Comparison of ENCODE assay signal across 21 cellular contexts in genomic region chr5:73301208-73302088, GRCh38.
DNase-seq lines count a peak whose midpoint lies in the region; ATAC-seq, FAIRE-seq and TF ChIP-seq lines count a peak whose summit lies in the region.
"Had no signal": no experiment of that assay in that cellular context is flagged by ENCODE, and none has a peak within 500 bp of the region (broad histone marks: within the 10 kb centered on the region; RNA-seq: fewer than 3 reads in every experiment).

No MANE protein-coding gene starts in this region.

- no peaks in the 10 kb centered on the region for H3K9me3 ChIP-seq in H1 (ENCODE audit: insufficient read depth in 2 of 2, low read depth in 1 of 2, low read length in 1 of 2)
- H3K9me3 ChIP-seq: SJCRH30 had no signal

- no peak for TF ChIP-seq EP300 in H1 (IDR thresholded peaks at IDR 0.05; ENCODE audit: borderline replicate concordance in 1 of 2, low read depth in 2 of 2, low read length in 2 of 2)

- peaks cover 22% of the 10 kb centered on the region for H3K4me1 Mint-ChIP-seq in activated T-cell treated with anti-CD3 and anti-CD28 coated beads, Interleukin-2, amount 50 U/mL, for 72 hours (ENCODE audit: low read depth)
- peaks cover 14% of the 10 kb centered on the region for H3K4me1 Mint-ChIP-seq in activated T-cell treated with anti-CD3 and anti-CD28 coated beads, Interleukin-2, amount 50 U/mL, for 4 hours (ENCODE audit: low read depth)

- H2BK20ac ChIP-seq in H1 (ENCODE audit: low read length): no peak overlapping the region

- no peak overlapping the region for H3K14ac ChIP-seq in H1 (ENCODE audit: insufficient read length)

- peaks cover 11 to 17% (median 12%) of the 10 kb centered on the region in 4 experiments for H3K4me1 ChIP-seq in H1 (replicated peaks in 1 of 4; ENCODE audit: control insufficient read depth in 3 of 4, insufficient read depth in 4 of 4, low read length in 3 of 4)
- H3K4me1 ChIP-seq: SJCRH30 had no signal

- no peak overlapping the region for H3K27ac ChIP-seq in H1 (ENCODE audit: low read depth, low read length)
- H3K27ac ChIP-seq: BLaER1 treated with 17β-estradiol and CSF1 and Interleukin-3, amounts not matched to agents 10 nM and 100 nM; PC-9; SJCRH30 had no signal

- CTCF ChIA-PET in H1 (lab: Charles Lee; ENCODE audit: partially characterized antibody) (interaction anchor here (0.6 to 6.3 kb wide), 8 partner anchors 11 to 1911 kb away, joined by 3 to 53 read pairs (median 4); partner anchors contain the start of gene FOXD1), HEK293T (lab: Yijun Ruan, JAX) (interaction anchor here (0.6 kb wide), 1 partner anchor 100 kb away, joined by 3 read pairs; no protein-coding TSS in a partner anchor)

- no peak for FAIRE-seq in H1 (lab: Jason Lieb, UNC)
- FAIRE-seq: A204.1, D721Med, GM19239, K562 had no signal

- no peak for TF ChIP-seq RAD21 in H1 (IDR thresholded peaks at IDR 0.05 in 1 of 2, conservative IDR thresholded peaks at IDR 0.05 in 1 of 2; ENCODE audit: low read depth in 2 of 2, low read length in 2 of 2)

- H3K79me2 ChIP-seq in H1 (ENCODE audit: control insufficient read depth in 1 of 2, insufficient read depth in 2 of 2, low read length in 2 of 2): no peaks in the 10 kb centered on the region

- no peak overlapping the region for H2AFZ ChIP-seq in H1 (ENCODE audit: low read length)
- H2AFZ ChIP-seq: PC-9 had no signal

- H3K23me2 ChIP-seq in H1 (ENCODE audit: low read depth, low read length): peaks cover 5% of the 10 kb centered on the region; the same call in 1 of the 2 replicates

- H3K4ac ChIP-seq in H1 (replicated peaks; ENCODE audit: insufficient read length, low read depth, low read length): no peak overlapping the region

- peak overlapping the region; percentile 72 for H2BK12ac ChIP-seq in H1 (ENCODE audit: low read depth, low read length)

- H4K5ac ChIP-seq in H1 (ENCODE audit: insufficient read length, low read depth, low read length): no peak overlapping the region

- 7% methylated on average over 26 of the region's 26 CpGs; no CpG with 5 or more reads in 1 of the 2 experiments for WGBS in H1 (ENCODE audit: extremely low coverage in 1 of 2, insufficient coverage in 1 of 2, insufficient read length in 1 of 2, insufficient replicate concordance in 2 of 2, low coverage in 1 of 2, low lambda C conversion rate in 2 of 2, missing lambda C conversion rate in 1 of 2), 2 experiments

- no peak for TF ChIP-seq POLR2A in H1 (IDR thresholded peaks at IDR 0.05; ENCODE audit: control extremely low read depth in 1 of 2, low read depth in 2 of 2, low read length in 2 of 2)

- no peak overlapping the region for H2AK5ac ChIP-seq in H1 (ENCODE audit: low read depth, low read length)

- H3K27ac Mint-ChIP-seq in activated T-cell treated with anti-CD3 and anti-CD28 coated beads, Interleukin-2, amount 50 U/mL, for 72 hours: peak overlapping the region; percentile 40

- no peak for DNase-seq in activated T-cell treated with anti-CD3 and anti-CD28 coated beads, Interleukin-2, amount 50 U/mL, for 72 hours
- DNase-seq in activated T-cell treated with anti-CD3 and anti-CD28 coated beads, Interleukin-2, amount 50 U/mL, for 4 hours: no peak
- DNase-seq in H1 (ENCODE audit: low read depth in 1 of 2, low spot score in 2 of 2) (peak in 1 of 2 experiments; percentile 58), left kidney (ENCODE audit: low read depth, low spot score) (peak; percentile 56), DMS79 (lab: John Stamatoyannopoulos, UW) (no peak), HEK293T (ENCODE audit: extremely low spot score) (no peak)
- DNase-seq: CD8-positive, alpha-beta memory T cell; DND-41; GF-D8; NCI-H1417 treated with DMSO at 0.1 percent for 48 hours; NCI-H510A treated with DMSO at 0.1 percent for 48 hours; NCI-H82; PC-9; SJCRH30 had no signal

- H2BK120ac ChIP-seq in H1 (replicated peaks; ENCODE audit: low read depth, low read length): no peak overlapping the region

- H3K4me2 ChIP-seq in H1 (ENCODE audit: insufficient read depth in 1 of 2, low read depth in 2 of 2, low read length in 2 of 2): peak overlapping the region; percentile 41 to 87
- H3K4me2 ChIP-seq: BLaER1 treated with 17β-estradiol and CSF1 and Interleukin-3, amounts not matched to agents 10 nM and 100 nM; PC-9 had no signal

- no peak overlapping the region for H3K23ac ChIP-seq in H1 (ENCODE audit: insufficient read length)

- peaks cover 0 to 6% (median 0%) of the 10 kb centered on the region in 4 experiments; a peak in 1 of 8 replicates for H3K36me3 ChIP-seq in H1 (ENCODE audit: control insufficient read depth in 2 of 4, insufficient read depth in 4 of 4, low read length in 3 of 4)
- H3K36me3 ChIP-seq: SJCRH30 had no signal

- peak overlapping the region in 1 of 4 experiments; percentile 54; a peak in 1 of 8 replicates for H3K4me3 ChIP-seq in H1 (ENCODE audit: extremely low read depth in 1 of 4, insufficient read depth in 2 of 4, low read depth in 3 of 4, low read length in 4 of 4)
- H3K4me3 ChIP-seq: BLaER1 treated with 17β-estradiol and CSF1 and Interleukin-3, amounts not matched to agents 10 nM and 100 nM; K562; PC-9; SJCRH30 had no signal

- no peak for ATAC-seq in activated T-cell treated with anti-CD3 and anti-CD28 coated beads, Interleukin-2, amount 50 U/mL, for 72 hours (replicated peaks in 1 of 2)
- no peak for ATAC-seq in activated T-cell treated with anti-CD3 and anti-CD28 coated beads, Interleukin-2, amount 50 U/mL, for 4 hours
- ATAC-seq in HG02588 (IDR thresholded peaks at IDR 0.05; ENCODE audit: unreplicated experiment): no peak
- ATAC-seq: HCT116, K562 had no signal

- peaks cover 82 to 100% (median 99%) of the 10 kb centered on the region in 4 experiments for H3K27me3 ChIP-seq in H1 (replicated peaks in 1 of 4; ENCODE audit: control insufficient read depth in 3 of 4, extremely low read depth in 1 of 4, insufficient read depth in 3 of 4, low read length in 3 of 4)
- H3K27me3 ChIP-seq: SJCRH30 had no signal

- no peak overlapping the region; the same call in 1 of the 2 replicates for H2BK15ac ChIP-seq in H1 (ENCODE audit: low read length)

- H3K9me3 Mint-ChIP-seq in activated T-cell treated with anti-CD3 and anti-CD28 coated beads, Interleukin-2, amount 50 U/mL, for 72 hours: no peaks in the 10 kb centered on the region
- H3K9me3 Mint-ChIP-seq in activated T-cell treated with anti-CD3 and anti-CD28 coated beads, Interleukin-2, amount 50 U/mL, for 4 hours: no peaks in the 10 kb centered on the region

- no peak overlapping the region for H3K4me3 Mint-ChIP-seq in activated T-cell treated with anti-CD3 and anti-CD28 coated beads, Interleukin-2, amount 50 U/mL, for 72 hours
- H3K4me3 Mint-ChIP-seq in activated T-cell treated with anti-CD3 and anti-CD28 coated beads, Interleukin-2, amount 50 U/mL, for 4 hours: no peak overlapping the region

- no peaks in the 10 kb centered on the region for H3K79me1 ChIP-seq in H1 (ENCODE audit: low read depth, low read length)

- no peak overlapping the region for H3K56ac ChIP-seq in H1 (replicated peaks; ENCODE audit: insufficient read length, low read depth, low read length)

- H2BK5ac ChIP-seq in H1 (ENCODE audit: low read depth, low read length): no peak overlapping the region

- no peak overlapping the region for H3K9ac ChIP-seq in H1 (replicated peaks in 1 of 4; ENCODE audit: extremely low read depth in 1 of 4, low read depth in 3 of 4, low read length in 3 of 4)
- H3K9ac ChIP-seq: BLaER1 treated with 17β-estradiol and CSF1 and Interleukin-3, amounts not matched to agents 10 nM and 100 nM had no signal

- H4K91ac ChIP-seq in H1 (replicated peaks; ENCODE audit: insufficient read length, low read length): no peak overlapping the region

- peaks cover 93% of the 10 kb centered on the region for H3K27me3 Mint-ChIP-seq in activated T-cell treated with anti-CD3 and anti-CD28 coated beads, Interleukin-2, amount 50 U/mL, for 72 hours (ENCODE audit: low read depth)
- H3K27me3 Mint-ChIP-seq in activated T-cell treated with anti-CD3 and anti-CD28 coated beads, Interleukin-2, amount 50 U/mL, for 4 hours (ENCODE audit: low read depth): peaks cover 87% of the 10 kb centered on the region

- peaks cover 2% of the 10 kb centered on the region in 2 donors for H3K36me3 Mint-ChIP-seq in activated T-cell treated with anti-CD3 and anti-CD28 coated beads, Interleukin-2, amount 50 U/mL, for 72 hours (ENCODE audit: insufficient read depth in 2 of 2)
- H3K36me3 Mint-ChIP-seq in activated T-cell treated with anti-CD3 and anti-CD28 coated beads, Interleukin-2, amount 50 U/mL, for 4 hours (ENCODE audit: insufficient read depth): no peaks in the 10 kb centered on the region

- POLR2A ChIA-PET in H1 (lab: Charles Lee; ENCODE audit: partially characterized antibody) (interaction anchor here (1.9 kb wide), 1 partner anchor 69 kb away, joined by 4 read pairs; no protein-coding TSS in a partner anchor), HEK293T (lab: Yijun Ruan, JAX) (interaction anchor here (0.6 kb wide), 1 partner anchor 85 kb away, joined by 3 read pairs; no protein-coding TSS in a partner anchor)

- H3K18ac ChIP-seq in H1 (ENCODE audit: extremely low read depth, low read length): no peak overlapping the region

- no peak for TF ChIP-seq CTCF in H1 (IDR thresholded peaks at IDR 0.05; ENCODE audit: control extremely low read depth in 1 of 3, insufficient read depth in 1 of 3, low read depth in 1 of 3, low read length in 3 of 3)

- peaks cover 5 to 11% of the 10 kb centered on the region in 2 experiments for H4K20me1 ChIP-seq in H1 (replicated peaks in 1 of 2; ENCODE audit: control insufficient read depth in 1 of 2, insufficient read depth in 2 of 2, low read length in 2 of 2)

- H4K8ac ChIP-seq in H1 (ENCODE audit: extremely low read depth, insufficient read depth, low read length): no peak overlapping the region

TF ChIP-seq in H1, 55 proteins besides CTCF, POLR2A, EP300 and RAD21 (continues in another document):
- TF ChIP-seq SAP30 (IDR thresholded peaks at IDR 0.05; ENCODE audit: insufficient read depth, insufficient replicate concordance, low read length) (no peak), JUND (IDR thresholded peaks at IDR 0.05; ENCODE audit: low read length) (no peak), KDM4A (IDR thresholded peaks at IDR 0.05; ENCODE audit: low read depth, low read length, severe bottlenecking) (no peak), JUN (IDR thresholded peaks at IDR 0.05; ENCODE audit: low read depth, low read length) (no peak), KDM1A (IDR thresholded peaks at IDR 0.05; ENCODE audit: borderline replicate concordance, low read length) (no peak)

TF ChIP-seq in HEK293T, 16 proteins besides CTCF, POLR2A, EP300 and RAD21 (continues in another document):
- no peak for TF ChIP-seq FOXM1 (IDR thresholded peaks at IDR 0.05; ENCODE audit: borderline replicate concordance)
- TF ChIP-seq BHLHE40 (IDR thresholded peaks at IDR 0.05; ENCODE audit: borderline replicate concordance): no peak
- TF ChIP-seq ZNF384 (IDR thresholded peaks at IDR 0.05): no peak
- TF ChIP-seq ELF4 (IDR thresholded peaks at IDR 0.05): no peak
- no peak for TF ChIP-seq FOXK2 (IDR thresholded peaks at IDR 0.05)
- TF ChIP-seq SUZ12 (IDR thresholded peaks at IDR 0.05): no peak
- no peak for TF ChIP-seq LEF1 (IDR thresholded peaks at IDR 0.05; ENCODE audit: borderline replicate concordance)
- TF ChIP-seq HDGF (IDR thresholded peaks at IDR 0.05; ENCODE audit: borderline replicate concordance): no peak
- no peak for TF ChIP-seq SP1 (IDR thresholded peaks at IDR 0.05)
- no peak for TF ChIP-seq ARNT (IDR thresholded peaks at IDR 0.05)
- TF ChIP-seq CTBP1 (IDR thresholded peaks at IDR 0.05; ENCODE audit: borderline replicate concordance): no peak
- TF ChIP-seq NFRKB (IDR thresholded peaks at IDR 0.05): no peak
